Comparison of ENCODE assay signal across 16 cellular contexts in the genomic region with DNA sequence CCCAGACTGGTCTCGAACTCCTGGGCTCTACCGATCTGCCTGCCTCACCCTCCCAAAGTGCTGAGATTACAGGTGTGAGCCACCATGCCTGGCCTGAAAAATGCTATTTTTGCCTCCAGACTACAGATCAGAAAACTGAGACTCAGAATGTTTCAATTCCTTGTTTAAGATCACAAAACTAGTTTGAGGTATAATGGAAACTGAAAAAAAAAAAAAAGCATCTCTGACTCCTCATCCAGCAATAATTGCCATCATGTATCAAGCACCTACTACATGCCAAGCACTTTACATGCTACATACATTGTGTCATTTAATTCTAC. TPM values are rescaled to one million over a fixed set of nuclear protein-coding genes. Genes with fewer than 3 reads are reported as not detected.
A peak's percentile ranks its signal among the peaks of the same experiment; 100 is the strongest.
DNase-seq lines count a peak whose midpoint lies in the region; ATAC-seq and TF ChIP-seq lines count a peak whose summit lies in the region.
"Had no signal": no experiment of that assay in that cellular context is flagged by ENCODE, and none has a peak within 500 bp of the region (broad histone marks: within the 10 kb centered on the region; RNA-seq: fewer than 3 reads in every experiment).

No MANE protein-coding gene starts in this region.

- POLR2A ChIA-PET in naive thymus-derived CD8-positive, alpha-beta T cell (lab: Charles Lee): no interaction called here

- no peak overlapping the region for H3K4me3 Mint-ChIP-seq in natural killer cell treated with Interleukin-12 subunit alpha and Interleukin-12 subunit beta and Interleukin-15 and Interleukin-18, amount 100 ng/mL, for 72 hours
- no peak overlapping the region for H3K4me3 Mint-ChIP-seq in naive thymus-derived CD8-positive, alpha-beta T cell
- H3K4me3 Mint-ChIP-seq: T-helper 17 cell had no signal

- H3K36me3 Mint-ChIP-seq in natural killer cell treated with Interleukin-12 subunit alpha and Interleukin-12 subunit beta and Interleukin-15 and Interleukin-18, amount 100 ng/mL, for 72 hours: no peaks in the 10 kb centered on the region
- H3K36me3 Mint-ChIP-seq in naive thymus-derived CD8-positive, alpha-beta T cell: no peaks in the 10 kb centered on the region

- no peak for TF ChIP-seq CTCF in omental fat pad (IDR thresholded peaks at IDR 0.05)

- H3K27ac Mint-ChIP-seq in natural killer cell treated with Interleukin-12 subunit alpha and Interleukin-12 subunit beta and Interleukin-15 and Interleukin-18, amount 100 ng/mL, for 72 hours: no peak overlapping the region
- no peak overlapping the region for H3K27ac Mint-ChIP-seq in naive thymus-derived CD8-positive, alpha-beta T cell
- H3K27ac Mint-ChIP-seq: T-helper 17 cell had no signal

- H3K4me1 Mint-ChIP-seq in natural killer cell treated with Interleukin-12 subunit alpha and Interleukin-12 subunit beta and Interleukin-15 and Interleukin-18, amount 100 ng/mL, for 72 hours (ENCODE audit: low read depth in 2 of 2): no peaks in the 10 kb centered on the region
- no peaks in the 10 kb centered on the region for H3K4me1 Mint-ChIP-seq in naive thymus-derived CD8-positive, alpha-beta T cell
- H3K4me1 Mint-ChIP-seq: T-helper 17 cell had no signal

- peaks cover 8 to 11% of the 10 kb centered on the region in 2 donors for H3K27me3 Mint-ChIP-seq in natural killer cell treated with Interleukin-12 subunit alpha and Interleukin-12 subunit beta and Interleukin-15 and Interleukin-18, amount 100 ng/mL, for 72 hours
- H3K27me3 Mint-ChIP-seq in naive thymus-derived CD8-positive, alpha-beta T cell: peaks cover 0 to 16% (median 5%) of the 10 kb centered on the region in 5 donors

- no peaks in the 10 kb centered on the region for H3K9me3 Mint-ChIP-seq in natural killer cell treated with Interleukin-12 subunit alpha and Interleukin-12 subunit beta and Interleukin-15 and Interleukin-18, amount 100 ng/mL, for 72 hours
- H3K9me3 Mint-ChIP-seq in naive thymus-derived CD8-positive, alpha-beta T cell: no peaks in the 10 kb centered on the region

- peak; percentile 48 for ATAC-seq in GM18517 (IDR thresholded peaks at IDR 0.05; ENCODE audit: unreplicated experiment)
- peak; percentile 20 for ATAC-seq in GM19438 (IDR thresholded peaks at IDR 0.05; ENCODE audit: low read depth, unreplicated experiment)
- ATAC-seq in HG02759 (IDR thresholded peaks at IDR 0.05; ENCODE audit: unreplicated experiment): peak; percentile 33
- ATAC-seq in HG03442 (IDR thresholded peaks at IDR 0.05; ENCODE audit: unreplicated experiment): peak; percentile 52
- no peak for ATAC-seq in natural killer cell treated with Interleukin-12 subunit alpha and Interleukin-12 subunit beta and Interleukin-15 and Interleukin-18, amount 100 ng/mL, for 72 hours
- ATAC-seq in omental fat pad (ENCODE audit: low FRiP score): no peak
- ATAC-seq in naive thymus-derived CD8-positive, alpha-beta T cell: no peak
- ATAC-seq: T-helper 17 cell had no signal

- DNase-seq in natural killer cell treated with Interleukin-12 subunit alpha and Interleukin-12 subunit beta and Interleukin-15 and Interleukin-18, amount 100 ng/mL, for 72 hours (ENCODE audit: low spot score): no peak
- DNase-seq in omental fat pad (ENCODE audit: low spot score) (no peak), GM19238 (ENCODE audit: insufficient read length, low spot score) (no peak)
- no peak for DNase-seq in naive thymus-derived CD8-positive, alpha-beta T cell
- DNase-seq: activated T-cell treated with anti-CD3 and anti-CD28 coated beads, Interleukin-2, amount 50 U/mL, for 1 hour; DMS153; head of caudate nucleus; kidney glomerular epithelial cell; NCI-H524 treated with DMSO at 0.1 percent for 48 hours; stimulated activated CD4-positive, alpha-beta T cell treated with anti-CD3 and anti-CD28 coated beads, Interleukin-2, amount 100 ng/mL, for 48 hours; T-helper 17 cell had no signal

RNA-seq across cellular contexts. Expression of gene PLAC8L1, which starts 35.6 kb away (rescaled TPM):
- 1 to 10 TPM in 1 of 2 donors, not detected in 1; 2.5 TPM for total RNA-seq in natural killer cell treated with Interleukin-12 subunit alpha and Interleukin-12 subunit beta and Interleukin-15 and Interleukin-18, amount 100 ng/mL, for 72 hours
- not detected for total RNA-seq in omental fat pad
- total RNA-seq in naive thymus-derived CD8-positive, alpha-beta T cell: 1 to 10 TPM; 1.8 to 2.3 TPM
- not detected for polyA plus RNA-seq in naive thymus-derived CD8-positive, alpha-beta T cell
- total RNA-seq: RPMI7951 had no signal

Comparison
In these comparisons a context has a peak if more than half of its experiments do, and no peak if none do; other contexts are left out.
1. ATAC-seq: peak in GM18517 (single experiment), GM19438 (single experiment), HG02759 (single experiment) and HG03442 (single experiment); none in natural killer cell treated with Interleukin-12 subunit alpha and Interleukin-12 subunit beta and Interleukin-15 and Interleukin-18, amount 100 ng/mL, for 72 hours (0 of 2), omental fat pad (single experiment) and naive thymus-derived CD8-positive, alpha-beta T cell (0 of 2).